Comparison of ENCODE assay signal across 1 cellular context in genomic region chr17:7513850-7514419, GRCh38.
TF ChIP-seq lines count a peak whose summit lies in the region.

No MANE protein-coding gene starts in this region.

TF ChIP-seq in GM12878, 131 proteins besides CTCF, POLR2A, EP300 and RAD21:
- TF ChIP-seq SIX5 (IDR thresholded peaks at IDR 0.05; ENCODE audit: low read depth, low read length, severe bottlenecking) (no peak), NR2C2 (IDR thresholded peaks at IDR 0.05; ENCODE audit: borderline replicate concordance, control insufficient read depth, insufficient read length, low read depth) (no peak), BCLAF1 (IDR thresholded peaks at IDR 0.05) (no peak), BMI1 (IDR thresholded peaks at IDR 0.05; ENCODE audit: borderline replicate concordance) (no peak), MYB (IDR thresholded peaks at IDR 0.05; ENCODE audit: borderline replicate concordance, low read depth, low read length) (no peak)
TF ChIP-seq in GM12878: peak in this region for 0.
